In the genomic region with DNA sequence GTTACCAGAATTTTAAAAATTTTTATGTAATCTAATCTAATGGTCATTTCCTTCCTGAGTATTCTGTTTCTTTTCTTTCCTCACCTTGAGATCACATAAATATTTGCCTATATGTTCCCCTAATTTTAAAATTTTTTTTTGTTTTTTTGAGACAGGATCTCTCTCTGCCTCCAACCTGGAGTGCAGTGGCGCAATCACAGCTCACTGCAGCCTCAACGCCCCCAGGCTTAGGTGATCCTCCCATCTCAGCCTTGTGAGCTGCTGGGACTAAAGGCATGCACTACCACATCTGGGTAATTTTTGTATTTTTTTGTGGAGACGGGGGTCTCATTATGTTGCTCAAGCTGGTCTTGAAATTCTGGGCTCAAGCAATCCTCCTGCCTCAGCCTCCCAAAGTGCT, we compare ENCODE assay signal across 12 cellular contexts. TPM values are rescaled to one million over a fixed set of nuclear protein-coding genes. Genes with fewer than 3 reads are reported as not detected.
DNase-seq lines count a peak whose midpoint lies in the region; ATAC-seq, FAIRE-seq and TF ChIP-seq lines count a peak whose summit lies in the region.
"Had no signal": no experiment of that assay in that cellular context is flagged by ENCODE, and none has a peak within 500 bp of the region (broad histone marks: within the 10 kb centered on the region; RNA-seq: fewer than 3 reads in every experiment).

No MANE protein-coding gene starts in this region.

- TF ChIP-seq RAD21 in SK-N-SH (IDR thresholded peaks at IDR 0.05; ENCODE audit: low read length) (no peak), H1 (IDR thresholded peaks at IDR 0.05 in 1 of 2, conservative IDR thresholded peaks at IDR 0.05 in 1 of 2; ENCODE audit: low read depth in 2 of 2, low read length in 2 of 2) (no peak)

- no peak overlapping the region for H2BK20ac ChIP-seq in H1 (ENCODE audit: low read length)

- H3K9me2 ChIP-seq in SK-N-SH, result no peaks in the 10 kb centered on the region

- H3K9ac ChIP-seq in SK-N-SH (no peak overlapping the region), H1 (replicated peaks in 1 of 4; ENCODE audit: extremely low read depth in 1 of 4, low read depth in 3 of 4, low read length in 3 of 4) (no peak overlapping the region)

- no peak overlapping the region for H3K18ac ChIP-seq in H1 (ENCODE audit: extremely low read depth, low read length)

- no peak overlapping the region for H3K23ac ChIP-seq in H1 (ENCODE audit: insufficient read length)

- no peak overlapping the region for H4K5ac ChIP-seq in H1 (ENCODE audit: insufficient read length, low read depth, low read length)

- FAIRE-seq in H1 (lab: Jason Lieb, UNC), result no peak
- FAIRE-seq: H54, HTR-8/SVneo had no signal

- no peaks in the 10 kb centered on the region for H3K79me2 ChIP-seq in SK-N-SH (ENCODE audit: insufficient read depth)
- H3K79me2 ChIP-seq in H1 (ENCODE audit: control insufficient read depth in 1 of 2, insufficient read depth in 2 of 2, low read length in 2 of 2), result no peaks in the 10 kb centered on the region

- H4K20me1 ChIP-seq in SK-N-SH (ENCODE audit: insufficient read depth) (no peaks in the 10 kb centered on the region), H1 (replicated peaks in 1 of 2; ENCODE audit: control insufficient read depth in 1 of 2, insufficient read depth in 2 of 2, low read length in 2 of 2) (no peaks in the 10 kb centered on the region)

- no peak for TF ChIP-seq EP300 in SK-N-SH (IDR thresholded peaks at IDR 0.05; ENCODE audit: borderline replicate concordance in 1 of 2, low read depth in 1 of 2, low read length in 1 of 2)
- no peak for TF ChIP-seq EP300 in H1 (IDR thresholded peaks at IDR 0.05; ENCODE audit: borderline replicate concordance in 1 of 2, low read depth in 2 of 2, low read length in 2 of 2)

- H3K27ac ChIP-seq in SK-N-SH (ENCODE audit: low read depth in 2 of 2, low read length in 1 of 2) (no peak overlapping the region), H1 (ENCODE audit: low read depth, low read length) (no peak overlapping the region)
- H3K27ac ChIP-seq: 22Rv1 had no signal

- H3K27me3 ChIP-seq in SK-N-SH (ENCODE audit: insufficient read depth) (peaks cover 11% of the 10 kb centered on the region; the same call in 1 of the 2 replicates), H1 (replicated peaks in 1 of 4; ENCODE audit: control insufficient read depth in 3 of 4, extremely low read depth in 1 of 4, insufficient read depth in 3 of 4, low read length in 3 of 4) (peaks cover 0 to 1% (median 0%) of the 10 kb centered on the region in 4 experiments; a peak in 1 of 7 replicates)

- H3K4ac ChIP-seq in H1 (replicated peaks; ENCODE audit: insufficient read length, low read depth, low read length), result no peak overlapping the region

- no peak overlapping the region for H2BK120ac ChIP-seq in H1 (replicated peaks; ENCODE audit: low read depth, low read length)

- no peak overlapping the region for H4K8ac ChIP-seq in H1 (ENCODE audit: extremely low read depth, insufficient read depth, low read length)

- H3K36me3 ChIP-seq in SK-N-SH (replicated peaks in 1 of 2; ENCODE audit: control insufficient read depth in 1 of 2, insufficient read depth in 2 of 2, low read length in 1 of 2) (no peaks in the 10 kb centered on the region), H1 (ENCODE audit: control insufficient read depth in 2 of 4, insufficient read depth in 4 of 4, low read length in 3 of 4) (no peaks in the 10 kb centered on the region)

- no peak overlapping the region for H2BK12ac ChIP-seq in H1 (ENCODE audit: low read depth, low read length)

- H3K23me2 ChIP-seq in H1 (ENCODE audit: low read depth, low read length), result no peaks in the 10 kb centered on the region; the same call in 1 of the 2 replicates

- no peak for DNase-seq in SK-N-SH
- peak; percentile 39 for DNase-seq in NCI-H226
- no peak for DNase-seq in H1 (ENCODE audit: low read depth in 1 of 2, low spot score in 2 of 2)
- peak; percentile 35 for DNase-seq in mesenteric fat pad (ENCODE audit: low spot score)
- no peak for DNase-seq in HUDEP-2 (lab: John Stamatoyannopoulos, UW; ENCODE audit: unreplicated experiment in 76 of 76)
- no peak for DNase-seq in NCI-H146 (lab: John Stamatoyannopoulos, UW)

- H3K14ac ChIP-seq in H1 (ENCODE audit: insufficient read length), result no peak overlapping the region

- H2AK5ac ChIP-seq in H1 (ENCODE audit: low read depth, low read length), result no peak overlapping the region

- no peak overlapping the region for H4K91ac ChIP-seq in H1 (replicated peaks; ENCODE audit: insufficient read length, low read length)

- CTCF ChIA-PET in SK-N-SH (lab: Yijun Ruan, JAX) (interaction anchor here (0.6 to 2.9 kb wide), 20 partner anchors 10 to 346 kb away, joined by 3 to 39 read pairs (median 6); no protein-coding TSS in a partner anchor), H1 (lab: Charles Lee; ENCODE audit: partially characterized antibody) (interaction anchor here (0.6 to 6.7 kb wide), 30 partner anchors 8 to 167 kb away, joined by 3 to 55 read pairs (median 8); no protein-coding TSS in a partner anchor)

- H3K4me1 ChIP-seq in SK-N-SH (ENCODE audit: control insufficient read depth in 1 of 2, insufficient read depth in 2 of 2, low read depth in 1 of 2, low read length in 1 of 2), result peaks cover 0 to 7% of the 10 kb centered on the region in 2 experiments; a peak in 1 of 4 replicates
- peaks cover 0 to 3% (median under 1%) of the 10 kb centered on the region in 4 experiments; a peak in 2 of 7 replicates for H3K4me1 ChIP-seq in H1 (replicated peaks in 1 of 4; ENCODE audit: control insufficient read depth in 3 of 4, insufficient read depth in 4 of 4, low read length in 3 of 4)

- H3K79me1 ChIP-seq in H1 (ENCODE audit: low read depth, low read length), result no peaks in the 10 kb centered on the region

- POLR2A ChIA-PET in SK-N-SH (lab: Yijun Ruan, JAX), result no interaction called here
- POLR2A ChIA-PET in H1 (lab: Charles Lee; ENCODE audit: partially characterized antibody), result no interaction called here

- H3K56ac ChIP-seq in H1 (replicated peaks; ENCODE audit: insufficient read length, low read depth, low read length), result no peak overlapping the region

- TF ChIP-seq CTCF in SK-N-SH (IDR thresholded peaks at IDR 0.05) (no peak), H1 (IDR thresholded peaks at IDR 0.05; ENCODE audit: control extremely low read depth in 1 of 3, insufficient read depth in 1 of 3, low read depth in 1 of 3, low read length in 3 of 3) (no peak)

- no peak overlapping the region for H2BK5ac ChIP-seq in H1 (ENCODE audit: low read depth, low read length)

- H2BK15ac ChIP-seq in H1 (ENCODE audit: low read length), result no peak overlapping the region

- H2AFZ ChIP-seq in SK-N-SH (ENCODE audit: low read depth) (peak overlapping the region; percentile 94; the same call in 1 of the 2 replicates), H1 (ENCODE audit: low read length) (no peak overlapping the region)

- H3K4me2 ChIP-seq in SK-N-SH (no peak overlapping the region; the same call in 1 of the 2 replicates), H1 (ENCODE audit: insufficient read depth in 1 of 2, low read depth in 2 of 2, low read length in 2 of 2) (no peak overlapping the region)

- H3K4me3 ChIP-seq in SK-N-SH (ENCODE audit: low read depth in 2 of 2, low read length in 1 of 2) (no peak overlapping the region), H1 (ENCODE audit: extremely low read depth in 1 of 4, insufficient read depth in 2 of 4, low read depth in 3 of 4, low read length in 4 of 4) (no peak overlapping the region)

- no peak for ATAC-seq in SK-N-SH treated with all-trans-retinoic acid at 6 μM for 48 hours
- no peak for ATAC-seq in HG03139 (IDR thresholded peaks at IDR 0.05; ENCODE audit: unreplicated experiment)

- H3F3A ChIP-seq in SK-N-SH (replicated peaks; ENCODE audit: insufficient read depth), result peaks cover 10% of the 10 kb centered on the region

- H3K9me3 ChIP-seq in SK-N-SH (no peaks in the 10 kb centered on the region), H1 (ENCODE audit: insufficient read depth in 2 of 2, low read depth in 1 of 2, low read length in 1 of 2) (no peaks in the 10 kb centered on the region)
- H3K9me3 ChIP-seq: Caco-2 had no signal

- WGBS in SK-N-SH (ENCODE audit: low lambda C conversion rate), result 49% methylated on average over 3 of the region's 3 CpGs
- WGBS in H1 (ENCODE audit: extremely low coverage in 1 of 2, insufficient coverage in 1 of 2, insufficient read length in 1 of 2, insufficient replicate concordance in 2 of 2, low coverage in 1 of 2, low lambda C conversion rate in 2 of 2, missing lambda C conversion rate in 1 of 2), 2 experiments, result 93% methylated on average over 3 of the region's 3 CpGs; no CpG with 5 or more reads in 1 of the 2 experiments

- TF ChIP-seq POLR2A in H1 (IDR thresholded peaks at IDR 0.05; ENCODE audit: control extremely low read depth in 1 of 2, low read depth in 2 of 2, low read length in 2 of 2), result no peak

TF ChIP-seq in SK-N-SH, 30 proteins besides CTCF, POLR2A, EP300 and RAD21 (continues in another document):
- TF ChIP-seq YY1 (IDR thresholded peaks at IDR 0.05; ENCODE audit: low read depth), result no peak
- TF ChIP-seq EZH2phosphoT487 (IDR thresholded peaks at IDR 0.05; ENCODE audit: borderline replicate concordance, low read depth), result no peak
- no peak for TF ChIP-seq POLR2AphosphoS5 (IDR thresholded peaks at IDR 0.05; ENCODE audit: low read depth, low read length)

TF ChIP-seq in SK-N-SH treated with all-trans-retinoic acid at 6 μM for 48 hours, 23 proteins besides CTCF, POLR2A, EP300 and RAD21:
- TF ChIP-seq ZC3H10 (CRISPR knock-in tag; IDR thresholded peaks at IDR 0.05) (no peak), CSDC2 (CRISPR knock-in tag; IDR thresholded peaks at IDR 0.05) (no peak), GLIS3 (CRISPR knock-in tag; IDR thresholded peaks at IDR 0.05) (no peak)

RNA-seq across cellular contexts. Expression of a gene that starts 4.1 kb away (rescaled TPM):
- 0.86 and 0.95 TPM in 2 replicates for polyA plus RNA-seq in SK-N-SH (2012; rRNA removed)
- polyA plus RNA-seq in SK-N-SH (2012; cell fraction: cytosol; rRNA removed), result 0.63 and 0.73 TPM in 2 replicates
- 1.5 and 2.7 TPM in 2 replicates for polyA plus RNA-seq in SK-N-SH (2012; cell fraction: nucleus; rRNA removed)
- 11.6 and 13.7 TPM in 2 replicates for total RNA-seq in H1 (2021; fragmentation: NEBNext Ultra II Directional; extraction: Animal tissue kit (Norgen Biotek cat#: 25700))
- polyA plus RNA-seq in H1 (2011; rRNA removed), result 3.9 and 6.5 TPM in 2 replicates
- 4.2 TPM for polyA plus RNA-seq in H1 (2011; cell fraction: cytosol; rRNA removed)
- 5.3 TPM for polyA plus RNA-seq in H1 (2011; cell fraction: nucleus; rRNA removed)
- 5.9 to 7.9 TPM (median 7.2 TPM) in 4 replicates for polyA plus RNA-seq in H1 (2012, experiment 1 of 2)
- 6.4 TPM for polyA plus RNA-seq in H1 (2012, experiment 2 of 2)
- 4.6 TPM for polyA plus RNA-seq in H1 (2013, experiment 1 of 2)
- polyA plus RNA-seq in H1 (2013, experiment 2 of 2), result 4.6 TPM
- polyA minus RNA-seq in H1 (2011; rRNA and poly(A)+ RNA removed), result 3.7 and 5.5 TPM in 2 replicates
- polyA minus RNA-seq in H1 (2011; cell fraction: cytosol; rRNA and poly(A)+ RNA removed), result 3.1 TPM
- 4.1 TPM for polyA minus RNA-seq in H1 (2011; cell fraction: nucleus; rRNA and poly(A)+ RNA removed)
- 9.1 TPM for total RNA-seq in mesenteric fat pad

Comparison
In these comparisons a context has a peak if more than half of its experiments do, and no peak if none do; other contexts are left out.
1. DNase-seq: peak in NCI-H226 (single experiment) and mesenteric fat pad (single experiment); none in SK-N-SH (single experiment), H1 (0 of 2), HUDEP-2 (0 of 76) and NCI-H146 (single experiment).